In the genomic region with DNA sequence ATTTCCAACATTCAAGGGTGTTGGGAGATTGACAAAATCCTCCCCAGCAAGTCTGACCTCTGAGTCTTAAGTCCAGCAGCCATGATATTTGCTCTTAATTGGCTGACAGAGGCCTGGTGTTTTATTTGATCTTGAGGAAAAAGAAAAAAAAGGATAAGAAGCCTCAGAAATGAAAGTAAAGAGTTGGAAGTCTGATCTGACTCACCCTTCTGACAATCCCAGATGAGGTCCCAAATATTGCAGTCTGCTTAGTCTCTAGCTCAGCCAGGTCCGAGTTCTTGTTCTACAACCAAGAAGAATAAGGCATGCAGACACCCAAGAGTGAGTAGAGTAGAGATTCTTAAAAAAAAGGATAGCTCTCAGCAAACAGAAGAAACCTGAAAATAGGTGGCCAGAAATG, we compare ENCODE assay signal across 22 cellular contexts.
"Had no signal": no experiment of that assay in that cellular context is flagged by ENCODE, and none has a peak within 500 bp of the region (broad histone marks: within the 10 kb centered on the region; RNA-seq: fewer than 3 reads in every experiment).

No MANE protein-coding gene starts in this region.

- H3K9me3 ChIP-seq: right atrium auricular region, sigmoid colon, thoracic aorta had no signal

- H3K36me3 Mint-ChIP-seq: natural killer cell had no signal

- H3K4me1 Mint-ChIP-seq: natural killer cell, neural crest cell had no signal

- H3K79me2 ChIP-seq: hepatocyte had no signal

- H3K4me2 ChIP-seq: hepatocyte had no signal

- H3K4me3 ChIP-seq: coronary artery, hepatocyte, mucosa of descending colon, right atrium auricular region, sigmoid colon, skin epidermis, stomach, thoracic aorta had no signal

- ATAC-seq: foreskin keratinocyte, left colon, mucosa of descending colon, natural killer cell had no signal

- H2AFZ ChIP-seq: hepatocyte had no signal

- H3K4me3 Mint-ChIP-seq: endodermal cell, natural killer cell, neural crest cell had no signal

- H3K4me1 ChIP-seq: foreskin keratinocyte, right atrium auricular region, sigmoid colon, stomach had no signal

- FAIRE-seq: endothelial cell of umbilical vein had no signal

- H3K27me3 ChIP-seq: foreskin keratinocyte, hepatocyte, right atrium auricular region, sigmoid colon, stomach had no signal

- H3K36me3 ChIP-seq: right atrium auricular region, sigmoid colon, stomach, thoracic aorta had no signal

- H3K27ac Mint-ChIP-seq: endodermal cell, natural killer cell had no signal

- H3K27ac ChIP-seq: coronary artery, foreskin keratinocyte, hepatocyte, right atrium auricular region, sigmoid colon, stomach, thoracic aorta had no signal

- H3K9me3 Mint-ChIP-seq: endodermal cell had no signal

- DNase-seq: effector CD4-positive, alpha-beta T cell; endodermal cell; erythroblast; foreskin keratinocyte; head of caudate nucleus; left colon; mucosa of descending colon; natural killer cell; posterior cingulate gyrus; sigmoid colon; stimulated activated CD4-positive, alpha-beta T cell treated with anti-CD3 and anti-CD28 coated beads, Interleukin-12 subunit alpha, Interleukin-12 subunit beta, amount 100 ng/mL, for 4 hours; stimulated activated naive CD4-positive, alpha-beta T cell; stomach; substantia nigra; trophoblast cell had no signal
